ENCODE assay signal across 8 cellular contexts in the genomic region with DNA sequence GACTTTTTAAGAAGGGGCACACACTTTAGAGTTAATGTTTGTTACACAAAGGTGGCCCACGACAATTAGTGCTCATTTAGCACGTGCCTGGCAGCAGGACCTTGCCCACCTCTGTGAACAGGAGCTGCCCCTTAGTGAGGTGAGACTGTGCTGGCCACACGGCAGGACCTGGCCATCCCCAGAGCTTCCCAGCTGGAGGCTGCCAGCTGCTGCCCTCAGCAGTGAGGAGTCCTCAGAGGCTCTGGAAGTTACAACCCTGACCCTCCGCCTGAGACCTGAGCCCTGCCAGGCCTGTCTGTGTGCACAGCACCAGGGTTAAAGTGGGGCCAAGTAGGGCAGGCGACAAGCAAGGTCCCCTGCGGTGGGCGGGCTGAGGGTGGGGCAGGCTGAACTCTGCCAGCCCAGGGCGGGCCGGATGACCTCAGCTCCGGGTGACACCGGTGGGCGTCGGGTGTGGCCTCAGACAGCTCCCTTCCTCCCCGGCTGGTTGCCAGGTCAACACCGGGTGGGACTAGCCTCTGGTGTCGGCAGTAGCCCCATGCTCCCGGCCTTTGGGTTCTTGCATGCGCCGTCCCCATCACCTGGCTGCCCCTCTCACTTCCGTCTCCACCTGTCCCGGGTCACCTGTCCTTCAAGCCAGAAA. TPM values are rescaled to one million over a fixed set of nuclear protein-coding genes. Genes with fewer than 3 reads are reported as not detected.
DNase-seq lines count a peak whose midpoint lies in the region; ATAC-seq and TF ChIP-seq lines count a peak whose summit lies in the region.

No MANE protein-coding gene starts in this region.

- ATAC-seq in left colon (peak; percentile 44), HG03139 (IDR thresholded peaks at IDR 0.05; ENCODE audit: unreplicated experiment) (no peak)

- TF ChIP-seq EP300 in tibial nerve (IDR thresholded peaks at IDR 0.05): no peak

- H3K4me1 Mint-ChIP-seq in activated naive CD4-positive, alpha-beta T cell treated with anti-CD3 and anti-CD28 coated beads, Interleukin-2, amount 10 ng/mL, durations not matched to agents 7 days and 5 days: no peaks in the 10 kb centered on the region

- H3K27ac ChIP-seq in adrenal gland (peak overlapping the region in 3 of 5 donors; percentile 5 to 39 (median 37)), tibial nerve (peak overlapping the region; percentile 2 to 85 (median 71))

- H3K9me3 Mint-ChIP-seq in activated naive CD4-positive, alpha-beta T cell treated with anti-CD3 and anti-CD28 coated beads, Interleukin-2, amount 10 ng/mL, durations not matched to agents 7 days and 5 days: no peaks in the 10 kb centered on the region

- H3K27me3 ChIP-seq in adrenal gland (no peaks in the 10 kb centered on the region), tibial nerve (no peaks in the 10 kb centered on the region)

- TF ChIP-seq POLR2A in adrenal gland (IDR thresholded peaks at IDR 0.05): no peak
- no peak for TF ChIP-seq POLR2A in tibial nerve (IDR thresholded peaks at IDR 0.05)

- DNase-seq in activated naive CD4-positive, alpha-beta T cell treated with anti-CD3 and anti-CD28 coated beads, Interleukin-2, amount 10 ng/mL, durations not matched to agents 7 days and 5 days: peak; percentile 42
- no peak for DNase-seq in activated naive CD4-positive, alpha-beta T cell (lab: John Stamatoyannopoulos, UW)
- DNase-seq in adrenal gland (peak; percentile 49 to 75 (median 69)), left colon (peak; percentile 78 to 85), tibial nerve (ENCODE audit: low spot score in 2 of 2) (peak in 1 of 2 donors; percentile 34), midbrain (lab: John Stamatoyannopoulos, UW) (no peak), epidermal melanocyte (ENCODE audit: insufficient read length, low spot score) (no peak)

- H3K4me3 Mint-ChIP-seq in activated naive CD4-positive, alpha-beta T cell treated with anti-CD3 and anti-CD28 coated beads, Interleukin-2, amount 10 ng/mL, durations not matched to agents 7 days and 5 days: no peak overlapping the region

- H3K27me3 Mint-ChIP-seq in activated naive CD4-positive, alpha-beta T cell treated with anti-CD3 and anti-CD28 coated beads, Interleukin-2, amount 10 ng/mL, durations not matched to agents 7 days and 5 days: peaks cover 41% of the 10 kb centered on the region

- TF ChIP-seq CTCF in adrenal gland (IDR thresholded peaks at IDR 0.05) (no peak), tibial nerve (IDR thresholded peaks at IDR 0.05) (no peak)

- H3K4me1 ChIP-seq in adrenal gland (replicated peaks in 1 of 2): peaks cover 5 to 8% of the 10 kb centered on the region in 2 donors
- H3K4me1 ChIP-seq in tibial nerve: peaks cover 0 to 55% (median 18%) of the 10 kb centered on the region in 4 donors

- CTCF ChIA-PET in activated naive CD4-positive, alpha-beta T cell treated with anti-CD3 and anti-CD28 coated beads, Interleukin-2, amount 10 ng/mL, durations not matched to agents 7 days and 5 days (lab: Charles Lee): interaction anchor here (0.5 to 2.7 kb wide), 7 partner anchors 12 to 399 kb away, joined by 3 to 11 read pairs (median 4); no protein-coding TSS in a partner anchor

- no peaks in the 10 kb centered on the region for H3K36me3 ChIP-seq in adrenal gland (replicated peaks in 1 of 2)
- H3K36me3 ChIP-seq in tibial nerve: no peaks in the 10 kb centered on the region

- H3K27ac Mint-ChIP-seq in activated naive CD4-positive, alpha-beta T cell treated with anti-CD3 and anti-CD28 coated beads, Interleukin-2, amount 10 ng/mL, durations not matched to agents 7 days and 5 days: no peak overlapping the region

- H3K9me3 ChIP-seq in adrenal gland (replicated peaks in 1 of 3) (no peaks in the 10 kb centered on the region), tibial nerve (no peaks in the 10 kb centered on the region)

- peak overlapping the region in 2 of 4 donors; percentile 21 to 38 for H3K4me3 ChIP-seq in adrenal gland
- peak overlapping the region; percentile 31 to 57 (median 52) for H3K4me3 ChIP-seq in tibial nerve

- intact Hi-C loops in adrenal gland (cut with DNase I): loop anchor here in 1 of 2 donors (5.0 kb wide), 1 partner anchor 217 kb away; no protein-coding TSS in a partner anchor
- intact Hi-C loops in left colon (cut with DNase I, micrococcal nuclease): loop anchor here in 1 of 2 donors (5.0 kb wide), 1 partner anchor 217 kb away; no protein-coding TSS in a partner anchor

- WGBS in adrenal gland, 4 donors: 14 to 17% (median 15%) methylated on average over 4 to 21 of the region's 21 CpGs
- whole genome bisulfite sequencing in tibial nerve, 2 donors: 7 to 9% methylated on average over 20 of the region's 21 CpGs

- H3K36me3 Mint-ChIP-seq in activated naive CD4-positive, alpha-beta T cell treated with anti-CD3 and anti-CD28 coated beads, Interleukin-2, amount 10 ng/mL, durations not matched to agents 7 days and 5 days: no peaks in the 10 kb centered on the region

RNA-seq across cellular contexts. Expression of a gene that starts 9.2 kb away (rescaled TPM):
- not detected for total RNA-seq in adrenal gland
- polyA plus RNA-seq in adrenal gland: not detected
- not detected for total RNA-seq in left colon
- not detected for total RNA-seq in tibial nerve

RNA-seq across cellular contexts. Expression of a gene that starts 17.5 kb away (rescaled TPM):
- total RNA-seq in adrenal gland (100 to 1,000 TPM in 1 of 8 donors, 10 to 100 TPM in 7; 71.2 to 108 (median 79.7) TPM), left colon (10 to 100 TPM; 75.5 to 85.2 TPM), tibial nerve (100 to 1,000 TPM; 115 to 172 (median 134) TPM)
- 10 to 100 TPM; 41.1 to 64.4 (median 49.9) TPM for polyA plus RNA-seq in adrenal gland

RNA-seq across cellular contexts. Expression of a gene that starts 19.7 kb away (rescaled TPM):
- total RNA-seq in adrenal gland (1 to 10 TPM in 4 of 8 donors, under 1 TPM in 4; 0.12 to 2.0 (median 1.3) TPM), left colon (10 to 100 TPM; 13.5 to 27.4 TPM), tibial nerve (1 to 10 TPM in 2 of 4 donors, under 1 TPM in 2; 0.63 to 2.1 (median 1.3) TPM)
- polyA plus RNA-seq in adrenal gland: 1 to 10 TPM in 2 of 3 donors, not detected in 1; 3.1 to 4.3 TPM

RNA-seq across cellular contexts. Expression of a gene that starts 48.4 kb away (rescaled TPM):
- total RNA-seq in adrenal gland: 100 to 1,000 TPM in 4 of 8 donors, 10 to 100 TPM in 4; 41.2 to 290 (median 115) TPM
- 100 to 1,000 TPM in 2 of 3 donors, 10 to 100 TPM in 1; 28.3 to 615 (median 532) TPM for polyA plus RNA-seq in adrenal gland
- 10 to 100 TPM; 14.9 to 40.8 TPM for total RNA-seq in left colon
- 10 to 100 TPM; 42.9 to 49.4 (median 47.8) TPM for total RNA-seq in tibial nerve

Comparison
In these comparisons a context has a peak if more than half of its experiments do, and no peak if none do; other contexts are left out.
1. DNase-seq: peak in activated naive CD4-positive, alpha-beta T cell treated with anti-CD3 and anti-CD28 coated beads, Interleukin-2, amount 10 ng/mL, durations not matched to agents 7 days and 5 days (single experiment), adrenal gland (7 of 7) and left colon (2 of 2); none in activated naive CD4-positive, alpha-beta T cell (0 of 4), midbrain (single experiment) and epidermal melanocyte (single experiment).
2. RNA of a gene that starts 19.7 kb away (total RNA-seq): 13.5 to 27.4 TPM in left colon; 0.63 to 2.1 TPM in tibial nerve and 0.12 to 2.0 TPM in adrenal gland; every median in the first group is over 4 times any median in the second.